In genomic region chr5:139855451-139855850, GRCh38 we compare ENCODE assay signal across 24 cellular contexts. TPM values are rescaled to one million over a fixed set of nuclear protein-coding genes. Genes with fewer than 3 reads are reported as not detected.
DNase-seq lines count a peak whose midpoint lies in the region; ATAC-seq, FAIRE-seq and TF ChIP-seq lines count a peak whose summit lies in the region.
"Had no signal": no experiment of that assay in that cellular context is flagged by ENCODE, and none has a peak within 500 bp of the region (broad histone marks: within the 10 kb centered on the region; RNA-seq: fewer than 3 reads in every experiment).

No MANE protein-coding gene starts in this region.

- H4K8ac ChIP-seq in neuronal stem cell (ENCODE audit: low read depth, low read length) = no peak overlapping the region

- no peak overlapping the region for H2AFZ ChIP-seq in neuronal stem cell (ENCODE audit: low read length)
- H2AFZ ChIP-seq: GM23248 had no signal

- H2BK12ac ChIP-seq in neuronal stem cell (ENCODE audit: low read length) = no peak overlapping the region

- H3K18ac ChIP-seq in neuronal stem cell (ENCODE audit: low read length) = peak overlapping the region; percentile 63

- H3K27me3 Mint-ChIP-seq in CD14-positive monocyte (ENCODE audit: low read depth in 3 of 3) (peaks cover 2 to 9% (median 4%) of the 10 kb centered on the region in 3 donors), WTC11 (ENCODE audit: low read depth) (peaks cover 8% of the 10 kb centered on the region)

- H3K27ac Mint-ChIP-seq in CD14-positive monocyte (no peak overlapping the region), WTC11 (no peak overlapping the region)
- H3K27ac Mint-ChIP-seq: CD4-positive, alpha-beta memory T cell had no signal

- H3K4me3 Mint-ChIP-seq in CD14-positive monocyte = no peak overlapping the region
- no peak overlapping the region for H3K4me3 Mint-ChIP-seq in WTC11
- H3K4me3 Mint-ChIP-seq: CD4-positive, alpha-beta memory T cell had no signal

- H3K14ac ChIP-seq in neuronal stem cell (ENCODE audit: low read length) = peak overlapping the region; percentile 86

- no peak overlapping the region for H3K23ac ChIP-seq in neuronal stem cell (ENCODE audit: low read depth, low read length, poor library complexity)

- no peak overlapping the region for H4K91ac ChIP-seq in neuronal stem cell (ENCODE audit: low read depth, low read length, poor library complexity)

- H2BK5ac ChIP-seq in neuronal stem cell (ENCODE audit: low read length) = no peak overlapping the region

- DNase-seq in CD14-positive monocyte (ENCODE audit: low spot score) (peak; percentile 16), bronchial epithelial cell (ENCODE audit: low read depth) (no peak), neuronal stem cell (ENCODE audit: low spot score) (no peak), spleen (peak; percentile 62), KBM-7 (no peak), WTC11 (ENCODE audit: low spot score) (no peak)
- DNase-seq: 8988T; ACHN; AML-193; BE2C; Calu3; CD4-positive, alpha-beta memory T cell; COR-L47; DMS53; DMS79 treated with DMSO at 0.1 percent for 48 hours; GF-D8; GM23248; H7; HCEC 1CT had no signal

- no peaks in the 10 kb centered on the region for H3K79me1 ChIP-seq in neuronal stem cell (ENCODE audit: low read depth, low read length)

- TF ChIP-seq CTCF in CD14-positive monocyte (IDR thresholded peaks at IDR 0.05) (no peak), bronchial epithelial cell (IDR thresholded peaks at IDR 0.05; ENCODE audit: insufficient read depth, low read length, severe bottlenecking) (no peak), spleen (IDR thresholded peaks at IDR 0.05 in 8 of 11, conservative IDR thresholded peaks at IDR 0.05 in 3 of 11) (no peak), WTC11 (IDR thresholded peaks at IDR 0.05) (no peak)

- no peak overlapping the region for H3K9ac ChIP-seq in neuronal stem cell (ENCODE audit: low read depth, low read length, poor library complexity)
- H3K9ac ChIP-seq: BLaER1 treated with 17β-estradiol and CSF1 and Interleukin-3, amounts not matched to agents 10 nM and 100 nM; GM23248 had no signal

- H2BK15ac ChIP-seq in neuronal stem cell (ENCODE audit: low read length) = no peak overlapping the region

- H3K4me2 ChIP-seq in neuronal stem cell (ENCODE audit: insufficient read depth, low read length, poor library complexity, severe bottlenecking) = no peak overlapping the region
- H3K4me2 ChIP-seq: A549; BLaER1 treated with 17β-estradiol and CSF1 and Interleukin-3, amounts not matched to agents 10 nM and 100 nM had no signal

- H3K9me3 Mint-ChIP-seq in CD14-positive monocyte = no peaks in the 10 kb centered on the region
- H3K9me3 Mint-ChIP-seq in WTC11 = no peaks in the 10 kb centered on the region
- H3K9me3 Mint-ChIP-seq: CD4-positive, alpha-beta memory T cell had no signal

- CTCF ChIA-PET in WTC11 (lab: Charles Lee) = interaction anchor here (0.7 to 2.8 kb wide), 5 partner anchors 8 to 113 kb away, joined by 3 to 25 read pairs (median 7); no protein-coding TSS in a partner anchor

- no peak overlapping the region for H2AK5ac ChIP-seq in neuronal stem cell (ENCODE audit: low read depth, low read length)

- TF ChIP-seq POLR2A in spleen (IDR thresholded peaks at IDR 0.05) = no peak

- intact Hi-C loops in CD14-positive monocyte (cut with micrococcal nuclease) (no loop called here), spleen (cut with DNase I; ENCODE audit: low total_unique reads) (no loop called here)

- H3K4me1 ChIP-seq in neuronal stem cell (ENCODE audit: control insufficient read depth in 2 of 2, insufficient read depth in 1 of 2, low read depth in 1 of 2, low read length in 2 of 2) (no peaks in the 10 kb centered on the region), spleen (peaks cover 0 to 8% (median 3%) of the 10 kb centered on the region in 6 donors)
- H3K4me1 ChIP-seq: A549 had no signal

- no peaks in the 10 kb centered on the region for H3K36me3 ChIP-seq in bronchial epithelial cell (ENCODE audit: control insufficient read depth, insufficient read depth, low read length)
- H3K36me3 ChIP-seq in neuronal stem cell (replicated peaks in 1 of 2; ENCODE audit: control insufficient read depth in 2 of 2, insufficient read depth in 2 of 2, low read length in 2 of 2) = no peaks in the 10 kb centered on the region
- H3K36me3 ChIP-seq in spleen = peaks cover 0 to 16% (median 0%) of the 10 kb centered on the region in 6 donors
- H3K36me3 ChIP-seq: BLaER1 treated with 17β-estradiol and CSF1 and Interleukin-3, amounts not matched to agents 10 nM and 100 nM had no signal

- WGBS in neuronal stem cell (ENCODE audit: extremely low coverage in 2 of 2, insufficient read length in 2 of 2, insufficient replicate concordance in 1 of 2), 2 donors = no CpG with 5 or more reads among the region's 8 CpGs
- 77 to 95% (median 90%) methylated on average over 4 to 8 of the region's 8 CpGs for WGBS in spleen, 5 donors

- POLR2A ChIA-PET in WTC11 (lab: Charles Lee) = no interaction called here

- no peak overlapping the region for H3K4ac ChIP-seq in neuronal stem cell (ENCODE audit: low read length)

- H3K27me3 ChIP-seq in bronchial epithelial cell (ENCODE audit: control insufficient read depth, insufficient read depth, low read length) = peaks cover 7% of the 10 kb centered on the region
- H3K27me3 ChIP-seq in neuronal stem cell (ENCODE audit: control insufficient read depth in 3 of 3, insufficient read depth in 3 of 3, low read depth in 1 of 3, low read length in 3 of 3) = peaks cover 0 to 77% (median 9%) of the 10 kb centered on the region in 3 experiments
- H3K27me3 ChIP-seq in spleen (replicated peaks in 1 of 7) = no peaks in the 10 kb centered on the region
- H3K27me3 ChIP-seq: BE2C; BLaER1 treated with 17β-estradiol and CSF1 and Interleukin-3, amounts not matched to agents 10 nM and 100 nM had no signal

- H3K27ac ChIP-seq in neuronal stem cell (replicated peaks; ENCODE audit: low read length) = no peak overlapping the region
- no peak overlapping the region for H3K27ac ChIP-seq in spleen
- H3K27ac ChIP-seq: A549; BLaER1 treated with 17β-estradiol and CSF1 and Interleukin-3, amounts not matched to agents 10 nM and 100 nM; GM23248 had no signal

- H3K36me3 Mint-ChIP-seq in CD14-positive monocyte (no peaks in the 10 kb centered on the region), WTC11 (no peaks in the 10 kb centered on the region)
- H3K36me3 Mint-ChIP-seq: CD4-positive, alpha-beta memory T cell had no signal

- H2BK120ac ChIP-seq in neuronal stem cell (ENCODE audit: low read depth, low read length) = no peak overlapping the region

- FAIRE-seq in bronchial epithelial cell (lab: Jason Lieb, UNC) = peak; percentile 73
- FAIRE-seq: A549, GM12891, H1 had no signal

- H3K4me3 ChIP-seq in bronchial epithelial cell (ENCODE audit: low read depth, low read length) = no peak overlapping the region
- H3K4me3 ChIP-seq in neuronal stem cell (ENCODE audit: low read length in 2 of 2) = no peak overlapping the region
- no peak overlapping the region for H3K4me3 ChIP-seq in spleen
- H3K4me3 ChIP-seq: A549; BLaER1 treated with 17β-estradiol and CSF1 and Interleukin-3, amounts not matched to agents 10 nM and 100 nM; GM23248 had no signal

- ATAC-seq in GM18502 (IDR thresholded peaks at IDR 0.05; ENCODE audit: poor library complexity, unreplicated experiment) (no peak), WTC11 (no peak)
- ATAC-seq: A549 had no signal

- in situ Hi-C loops in KBM-7 (cut with MboI; ENCODE audit: low pct_unique_long_range_greater_than_20kb, low sequenced_read_pairs) = no loop called here

- H3K9me3 ChIP-seq in neuronal stem cell (replicated peaks in 1 of 2; ENCODE audit: control insufficient read depth in 2 of 2, insufficient read depth in 1 of 2, low read depth in 1 of 2, low read length in 2 of 2) (no peaks in the 10 kb centered on the region), spleen (no peaks in the 10 kb centered on the region)
- H3K9me3 ChIP-seq: A549; BE2C; BLaER1 treated with 17β-estradiol and CSF1 and Interleukin-3, amounts not matched to agents 10 nM and 100 nM had no signal

- H3K4me1 Mint-ChIP-seq in CD14-positive monocyte = no peaks in the 10 kb centered on the region
- H3K4me1 Mint-ChIP-seq in WTC11 = no peaks in the 10 kb centered on the region
- H3K4me1 Mint-ChIP-seq: CD4-positive, alpha-beta memory T cell had no signal

TF ChIP-seq in WTC11, 78 proteins besides CTCF, POLR2A, EP300 and RAD21 (continues in another document):
- TF ChIP-seq TEAD1 (CRISPR knock-in tag; IDR thresholded peaks at IDR 0.05) (no peak), E2F1 (CRISPR knock-in tag; IDR thresholded peaks at IDR 0.05) (no peak)
- TF ChIP-seq, protein P1, sequence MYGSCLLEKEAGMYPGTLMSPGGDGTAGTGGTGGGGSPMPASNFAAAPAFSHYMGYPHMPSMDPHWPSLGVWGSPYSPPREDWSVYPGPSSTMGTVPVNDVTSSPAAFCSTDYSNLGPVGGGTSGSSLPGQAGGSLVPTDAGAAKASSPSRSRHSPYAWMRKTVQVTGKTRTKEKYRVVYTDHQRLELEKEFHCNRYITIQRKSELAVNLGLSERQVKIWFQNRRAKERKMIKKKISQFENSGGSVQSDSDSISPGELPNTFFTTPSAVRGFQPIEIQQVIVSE (CRISPR knock-in tag; IDR thresholded peaks at IDR 0.05; ENCODE audit: borderline replicate concordance) = no peak

RNA-seq across cellular contexts. Expression of gene PSD2, which starts 59.8 kb away (rescaled TPM):
- polyA plus RNA-seq in CD14-positive monocyte = not detected
- under 0.01 TPM in 1 of 2 replicates, not detected in the other for total RNA-seq in bronchial epithelial cell
- polyA plus RNA-seq in neuronal stem cell (2013, experiment 1 of 2) = 0.92 TPM
- 0.93 TPM for polyA plus RNA-seq in neuronal stem cell (2013, experiment 2 of 2)
- under 1 TPM in 6 of 7 donors, not detected in 1; 0.09 to 0.42 (median 0.25) TPM for total RNA-seq in spleen
- polyA plus RNA-seq in spleen = under 1 TPM; 0.03 to 0.24 (median 0.05) TPM
- 0.55 to 0.57 TPM (median 0.57 TPM) in 3 replicates for total RNA-seq in WTC11 (2021)
- total RNA-seq: Calu3; CD4-positive, alpha-beta memory T cell had no signal
- polyA plus RNA-seq: CD4-positive, alpha-beta memory T cell; GM23248 had no signal

Comparison
In these comparisons a context has a peak if more than half of its experiments do, and no peak if none do; other contexts are left out.
1. DNase-seq: peak in CD14-positive monocyte (single experiment) and spleen (single experiment); none in bronchial epithelial cell (single experiment), neuronal stem cell (single experiment), KBM-7 (single experiment) and WTC11 (single experiment).